Comparison of ENCODE assay signal across 1 cellular context in genomic region chr16:30395155-30395991, GRCh38.
A peak's percentile ranks its signal among the peaks of the same experiment; 100 is the strongest.
TF ChIP-seq lines count a peak whose summit lies in the region.

ZNF48 (plus strand) TSS chr16:30395420; CDS start chr16:30395795, 375 bp downstream.

TF ChIP-seq in HepG2, 621 proteins besides CTCF, POLR2A, EP300 and RAD21 (continued from another document and continues in another):
- TF ChIP-seq, protein P1, sequence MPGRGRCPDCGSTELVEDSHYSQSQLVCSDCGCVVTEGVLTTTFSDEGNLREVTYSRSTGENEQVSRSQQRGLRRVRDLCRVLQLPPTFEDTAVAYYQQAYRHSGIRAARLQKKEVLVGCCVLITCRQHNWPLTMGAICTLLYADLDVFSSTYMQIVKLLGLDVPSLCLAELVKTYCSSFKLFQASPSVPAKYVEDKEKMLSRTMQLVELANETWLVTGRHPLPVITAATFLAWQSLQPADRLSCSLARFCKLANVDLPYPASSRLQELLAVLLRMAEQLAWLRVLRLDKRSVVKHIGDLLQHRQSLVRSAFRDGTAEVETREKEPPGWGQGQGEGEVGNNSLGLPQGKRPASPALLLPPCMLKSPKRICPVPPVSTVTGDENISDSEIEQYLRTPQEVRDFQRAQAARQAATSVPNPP (CRISPR knock-in tag; IDR thresholded peaks at IDR 0.05), result peak; percentile 49; the same call in 1 of the 2 replicates
- TF ChIP-seq ZBED4 (CRISPR knock-in tag; IDR thresholded peaks at IDR 0.05; ENCODE audit: borderline replicate concordance) (peak; percentile 90), ZNF138 (CRISPR knock-in tag; IDR thresholded peaks at IDR 0.05; ENCODE audit: low read depth) (no peak), ZFYVE20 (CRISPR knock-in tag; IDR thresholded peaks at IDR 0.05; ENCODE audit: borderline replicate concordance, low read depth) (no peak), ZNF619 (CRISPR knock-in tag; IDR thresholded peaks at IDR 0.05) (no peak), MAZ (IDR thresholded peaks at IDR 0.05; ENCODE audit: borderline replicate concordance, low read depth, low read length) (peak; percentile 88), MAZ (CRISPR knock-in tag; IDR thresholded peaks at IDR 0.05; ENCODE audit: low read depth) (peak; percentile 88), ZNF136 (CRISPR knock-in tag; IDR thresholded peaks at IDR 0.05; ENCODE audit: low read depth) (peak; percentile 51; the same call in 1 of the 2 replicates), STAT5B (CRISPR knock-in tag; IDR thresholded peaks at IDR 0.05) (0 out of 2 replicates have a peak, but pooled peaks have one; percentile 32), ZNF646 (CRISPR knock-in tag; IDR thresholded peaks at IDR 0.05) (no peak), TSC22D2 (CRISPR knock-in tag; IDR thresholded peaks at IDR 0.05; ENCODE audit: borderline replicate concordance) (0 out of 2 replicates have a peak, but pooled peaks have one; percentile 39), ELF3 (CRISPR knock-in tag; IDR thresholded peaks at IDR 0.05) (peak; percentile 52; the same call in 1 of the 2 replicates), CC2D1A (CRISPR knock-in tag; IDR thresholded peaks at IDR 0.05) (no peak), PPARG (CRISPR knock-in tag; conservative IDR thresholded peaks at IDR 0.05) (0 out of 2 replicates have a peak, but pooled peaks have one; percentile 35), ZNF550 (CRISPR knock-in tag; IDR thresholded peaks at IDR 0.05; ENCODE audit: borderline replicate concordance) (0 out of 2 replicates have a peak, but pooled peaks have one; percentile 63), MYNN (CRISPR knock-in tag; IDR thresholded peaks at IDR 0.05; ENCODE audit: low read depth) (no peak), NR3C1 (CRISPR knock-in tag; IDR thresholded peaks at IDR 0.05) (no peak), ZNF160 (CRISPR knock-in tag; IDR thresholded peaks at IDR 0.05) (peak; percentile 50; the same call in 1 of the 2 replicates), ARHGAP35 (CRISPR knock-in tag; IDR thresholded peaks at IDR 0.05; ENCODE audit: borderline replicate concordance) (0 out of 2 replicates have a peak, but pooled peaks have one; percentile 52), TP53 (CRISPR knock-in tag; conservative IDR thresholded peaks at IDR 0.05) (peak; percentile 58; the same call in 1 of the 2 replicates), ZFP90 (CRISPR knock-in tag; IDR thresholded peaks at IDR 0.05; ENCODE audit: borderline replicate concordance) (no peak), CSRNP2 (CRISPR knock-in tag; conservative IDR thresholded peaks at IDR 0.05; ENCODE audit: low read depth) (no peak; the same call in 1 of the 2 replicates), ZFP36 (IDR thresholded peaks at IDR 0.05; ENCODE audit: borderline replicate concordance, low read depth, low read length, partially characterized antibody) (no peak), TEAD3 (CRISPR knock-in tag; optimal IDR thresholded peaks at IDR 0.05; ENCODE audit: borderline replicate concordance) (no peak), XRCC5 (optimal IDR thresholded peaks at IDR 0.05; ENCODE audit: low read length) (peak; percentile 89), KAT8 (CRISPR knock-in tag; IDR thresholded peaks at IDR 0.05) (peak; percentile 93), NAIF1 (CRISPR knock-in tag; IDR thresholded peaks at IDR 0.05; ENCODE audit: borderline replicate concordance) (no peak), ZNF451 (CRISPR knock-in tag; IDR thresholded peaks at IDR 0.05) (no peak), ZNF260 (CRISPR knock-in tag; IDR thresholded peaks at IDR 0.05; ENCODE audit: borderline replicate concordance, low read depth) (no peak), ZNF891 (CRISPR knock-in tag; IDR thresholded peaks at IDR 0.05) (peak; percentile 92), CBX5 (CRISPR knock-in tag; IDR thresholded peaks at IDR 0.05; ENCODE audit: borderline replicate concordance) (peak; percentile 69; the same call in 1 of the 2 replicates), THYN1 (CRISPR knock-in tag; IDR thresholded peaks at IDR 0.05; ENCODE audit: borderline replicate concordance, low read depth) (no peak), ZNF883 (CRISPR knock-in tag; IDR thresholded peaks at IDR 0.05; ENCODE audit: not compliant biosample characterization) (peak; percentile 43), TAF1 (CRISPR knock-in tag; IDR thresholded peaks at IDR 0.05) (no peak; the same call in none of the 2 replicates), NCOA2 (CRISPR knock-in tag; IDR thresholded peaks at IDR 0.05) (peak; percentile 27; the same call in 1 of the 2 replicates), ZNF296 (CRISPR knock-in tag; conservative IDR thresholded peaks at IDR 0.05) (peak; percentile 75; the same call in 1 of the 2 replicates), ZNF709 (CRISPR knock-in tag; IDR thresholded peaks at IDR 0.05) (no peak), SATB2 (CRISPR knock-in tag; IDR thresholded peaks at IDR 0.05) (no peak)
- TF ChIP-seq, protein P2, sequence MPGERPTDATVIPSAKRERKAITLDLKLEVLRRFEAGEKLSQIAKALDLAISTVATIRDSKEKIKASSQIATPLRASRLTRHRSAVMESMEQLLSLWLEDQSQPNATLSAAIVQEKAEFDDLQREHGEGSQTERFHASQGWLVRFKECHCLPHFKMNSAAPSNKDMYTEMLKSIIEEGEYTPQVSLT (CRISPR knock-in tag; IDR thresholded peaks at IDR 0.05; ENCODE audit: borderline replicate concordance, low read depth), result no peak
- TF ChIP-seq, protein P3, sequence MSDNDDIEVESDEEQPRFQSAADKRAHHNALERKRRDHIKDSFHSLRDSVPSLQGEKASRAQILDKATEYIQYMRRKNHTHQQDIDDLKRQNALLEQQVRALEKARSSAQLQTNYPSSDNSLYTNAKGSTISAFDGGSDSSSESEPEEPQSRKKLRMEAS (IDR thresholded peaks at IDR 0.05), result peak; percentile 89
- TF ChIP-seq, protein P4, sequence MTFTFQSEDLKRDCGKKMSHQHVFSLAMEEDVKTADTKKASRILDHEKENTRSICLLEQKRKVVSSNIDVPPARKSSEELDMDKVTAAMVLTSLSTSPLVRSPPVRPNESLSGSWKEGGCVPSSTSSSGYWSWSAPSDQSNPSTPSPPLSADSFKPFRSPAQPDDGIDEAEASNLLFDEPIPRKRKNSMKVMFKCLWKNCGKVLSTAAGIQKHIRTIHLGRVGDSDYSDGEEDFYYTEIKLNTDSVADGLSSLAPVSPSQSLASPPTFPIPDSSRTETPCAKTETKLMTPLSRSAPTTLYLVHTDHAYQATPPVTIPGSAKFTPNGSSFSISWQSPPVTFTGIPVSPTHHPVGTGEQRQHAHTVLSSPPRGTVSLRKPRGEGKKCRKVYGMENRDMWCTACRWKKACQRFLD (CRISPR knock-in tag; IDR thresholded peaks at IDR 0.05; ENCODE audit: borderline replicate concordance), result no peak
- TF ChIP-seq, protein P5, sequence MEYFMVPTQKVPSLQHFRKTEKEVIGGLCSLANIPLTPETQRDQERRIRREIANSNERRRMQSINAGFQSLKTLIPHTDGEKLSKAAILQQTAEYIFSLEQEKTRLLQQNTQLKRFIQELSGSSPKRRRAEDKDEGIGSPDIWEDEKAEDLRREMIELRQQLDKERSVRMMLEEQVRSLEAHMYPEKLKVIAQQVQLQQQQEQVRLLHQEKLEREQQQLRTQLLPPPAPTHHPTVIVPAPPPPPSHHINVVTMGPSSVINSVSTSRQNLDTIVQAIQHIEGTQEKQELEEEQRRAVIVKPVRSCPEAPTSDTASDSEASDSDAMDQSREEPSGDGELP (IDR thresholded peaks at IDR 0.05; ENCODE audit: borderline replicate concordance, low read depth), result peak; percentile 82; the same call in 1 of the 2 replicates
- TF ChIP-seq, protein P6, sequence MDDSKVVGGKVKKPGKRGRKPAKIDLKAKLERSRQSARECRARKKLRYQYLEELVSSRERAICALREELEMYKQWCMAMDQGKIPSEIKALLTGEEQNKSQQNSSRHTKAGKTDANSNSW (CRISPR knock-in tag; IDR thresholded peaks at IDR 0.05; ENCODE audit: borderline replicate concordance), result no peak
